8 cellular contexts compared by ENCODE assay signal in the genomic region with DNA sequence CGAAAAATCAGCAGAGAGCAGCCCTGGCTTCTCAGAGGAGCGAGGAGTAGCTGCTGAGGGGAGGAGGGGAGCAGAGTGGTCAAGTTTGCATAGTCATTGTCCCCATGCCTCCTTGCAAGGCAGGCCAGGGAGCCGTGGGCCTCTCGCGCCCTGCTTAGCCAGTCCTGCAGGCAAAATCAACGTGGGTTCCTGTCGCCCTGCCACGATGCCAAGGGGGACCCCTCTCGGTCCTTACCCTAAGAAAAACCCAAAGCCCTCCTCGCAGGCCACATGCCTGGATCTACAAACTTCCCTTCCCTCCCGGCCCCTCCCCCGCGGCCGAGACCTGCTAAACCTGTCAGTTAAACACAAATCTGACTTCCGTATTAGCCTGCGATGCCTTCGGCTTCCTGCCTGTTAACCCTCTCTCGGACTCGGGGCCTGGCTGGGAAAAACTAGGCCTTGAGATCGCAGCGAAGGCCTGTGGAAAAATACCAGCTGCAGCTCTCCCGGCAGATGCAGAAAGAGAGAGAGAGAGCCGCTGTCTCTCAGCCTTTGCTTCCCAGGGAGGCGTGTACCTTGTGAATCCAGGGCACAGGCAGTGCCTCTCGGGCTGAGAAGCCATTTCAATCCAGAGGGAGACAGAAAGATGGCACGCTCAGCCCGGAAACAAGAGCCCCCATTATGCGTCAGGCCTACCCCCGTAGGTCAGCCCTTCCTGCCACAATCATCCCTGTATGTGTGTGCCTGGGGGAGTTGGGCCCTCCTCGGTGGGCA. TPM values are rescaled to one million over a fixed set of nuclear protein-coding genes. Genes with fewer than 3 reads are reported as not detected.
DNase-seq lines count a peak whose midpoint lies in the region; ATAC-seq and TF ChIP-seq lines count a peak whose summit lies in the region.

No MANE protein-coding gene starts in this region.

- peak overlapping the region; percentile 100 for H3K27ac ChIP-seq in RWPE1

- DNase-seq in CMK (ENCODE audit: low read depth): peak; percentile 93
- peak; percentile 96 for DNase-seq in KBM-7
- DNase-seq in RWPE1 (ENCODE audit: low spot score): peak; percentile 65
- peak; percentile 48 for DNase-seq in activated gamma-delta T cell treated with anti-CD3 and anti-CD28 coated beads, Interleukin-2, amount 50 U/mL, for 16 hours (ENCODE audit: low read depth)
- peak; percentile 52 for DNase-seq in germinal center (ENCODE audit: low spot score)
- peak; percentile 88 for DNase-seq in occipital lobe (lab: John Stamatoyannopoulos, UW)
- peak; percentile 92 for DNase-seq in superior temporal gyrus (ENCODE audit: extremely low spot score)

- TF ChIP-seq CTCF in RWPE1 (conservative IDR thresholded peaks at IDR 0.05; ENCODE audit: low read depth): no peak

- in situ Hi-C loops in KBM-7 (cut with MboI; ENCODE audit: low pct_unique_long_range_greater_than_20kb, low sequenced_read_pairs): no loop called here

- CTCF ChIA-PET in RWPE1 (lab: Yijun Ruan, JAX): interaction anchor here (0.6 to 4.1 kb wide), 4 partner anchors 26 to 85 kb away, joined by 3 to 39 read pairs (median 6); no protein-coding TSS in a partner anchor

- POLR2A ChIA-PET in RWPE1 (lab: Yijun Ruan, JAX; ENCODE audit: low non-redundant PET): interaction anchor here (0.6 to 6.7 kb wide), 3 partner anchors 35 to 221 kb away, joined by 3 to 54 read pairs (median 3); no protein-coding TSS in a partner anchor

- ATAC-seq in GM21381 (IDR thresholded peaks at IDR 0.05; ENCODE audit: unreplicated experiment): peak; percentile 44

RNA-seq across cellular contexts. Expression of a gene that starts 1.0 kb away (rescaled TPM):
- total RNA-seq in occipital lobe: 58.6 TPM

Comparison
In these comparisons a context has a peak if more than half of its experiments do, and no peak if none do; other contexts are left out.
1. Peak in every context shown above with its lines: DNase-seq, ATAC-seq and H3K27ac ChIP-seq.